ENCODE assay signal across 8 cellular contexts in genomic region chr6:73520688-73521350, GRCh38. TPM values are rescaled to one million over a fixed set of nuclear protein-coding genes. Genes with fewer than 3 reads are reported as not detected.
A peak's percentile ranks its signal among the peaks of the same experiment; 100 is the strongest.
DNase-seq lines count a peak whose midpoint lies in the region; ATAC-seq, FAIRE-seq and TF ChIP-seq lines count a peak whose summit lies in the region.

Gene EEF1A1, minus strand, starts transcription at chr6:73521032. Its CDS starts 1,006 bp downstream, at chr6:73520026.

- peak within 1 kb of the TSS; percentile 82 for H2AFZ ChIP-seq in mammary epithelial cell (ENCODE audit: low read depth, low read length)

- CTCF ChIA-PET in A673 (lab: Charles Lee): interaction anchor here (0.6 kb wide), 1 partner anchor 609 kb away, joined by 6 read pairs; no protein-coding TSS in a partner anchor
- CTCF ChIA-PET in mammary epithelial cell (lab: Charles Lee; ENCODE audit: low non-redundant PET): interaction anchor here (0.6 to 1.0 kb wide), 2 partner anchors 132 to 333 kb away, joined by 4 read pairs; no protein-coding TSS in a partner anchor

- ATAC-seq in GM18868 (IDR thresholded peaks at IDR 0.05; ENCODE audit: unreplicated experiment) (peak; percentile 69), HG03108 (IDR thresholded peaks at IDR 0.05; ENCODE audit: unreplicated experiment) (peak; percentile 50)

- H3K27me3 ChIP-seq in A673 (replicated peaks; ENCODE audit: insufficient read depth, low read depth, low read length, poor library complexity) (no peaks in the 10 kb centered on the region), WERI-Rb-1 (ENCODE audit: insufficient read depth, low read depth, severe bottlenecking) (no peaks in the 10 kb centered on the region), mammary epithelial cell (ENCODE audit: insufficient read depth, low read length) (no peaks in the 10 kb centered on the region), iPS-20b (ENCODE audit: insufficient read depth, low read length) (no peaks in the 10 kb centered on the region), small intestine (ENCODE audit: control insufficient read depth in 2 of 2, insufficient read depth in 2 of 2, low read length in 2 of 2) (no peaks in the 10 kb centered on the region)

- peaks cover 53% of the 10 kb centered on the region for H3K79me2 ChIP-seq in mammary epithelial cell (ENCODE audit: insufficient read depth, low read length)

- peak within 1 kb of the TSS; percentile 92 for H3K4me2 ChIP-seq in mammary epithelial cell (ENCODE audit: insufficient read depth, low read depth, low read length)

- no TSS peak for BruUV-seq in A673 (replicated peaks; lab: Mats Ljungman, UMichigan)
- no TSS peak for BruUV-seq in mammary epithelial cell (replicated peaks; lab: Mats Ljungman, UMichigan)

- H3K9me3 ChIP-seq in A673 (ENCODE audit: low read depth, low read length, poor library complexity, severe bottlenecking) (no peaks in the 10 kb centered on the region), WERI-Rb-1 (ENCODE audit: severe bottlenecking) (no peaks in the 10 kb centered on the region), mammary epithelial cell (replicated peaks; ENCODE audit: insufficient read depth, low read length) (no peaks in the 10 kb centered on the region), iPS-20b (ENCODE audit: insufficient read depth, low read depth, low read length) (no peaks in the 10 kb centered on the region), small intestine (ENCODE audit: control insufficient read depth, low read depth) (no peaks in the 10 kb centered on the region)

- intact Hi-C loops in A673 (cut with micrococcal nuclease; ENCODE audit: unreplicated experiment): loop anchor here (2.0 to 5.0 kb wide), 2 partner anchors 60 to 131 kb away; partner anchors contain the start of gene SLC17A5
- intact Hi-C loops in mammary epithelial cell (cut with micrococcal nuclease): loop anchor here (1.0 to 5.0 kb wide), 4 partner anchors 59 to 1686 kb away; partner anchors contain the start of genes COL12A1 and SLC17A5

- H4K20me1 ChIP-seq in mammary epithelial cell (ENCODE audit: insufficient read depth, low read length): peaks cover 17% of the 10 kb centered on the region

- in situ Hi-C loops in mammary epithelial cell (cut with MboI; ENCODE audit: low sequenced_read_pairs in 2 of 2): loop anchor here (5.0 to 25.0 kb wide), 2 partner anchors 61 to 91 kb away; no protein-coding TSS in a partner anchor

- H3K27ac ChIP-seq in A673 (ENCODE audit: low read depth, low read length, poor library complexity, severe bottlenecking): peak within 1 kb of the TSS; percentile 100
- peak within 1 kb of the TSS; percentile 98 for H3K27ac ChIP-seq in WERI-Rb-1
- H3K27ac ChIP-seq in mammary epithelial cell (ENCODE audit: insufficient read depth, low read depth, low read length): peak within 1 kb of the TSS; percentile 98
- peak within 1 kb of the TSS; percentile 98 for H3K27ac ChIP-seq in iPS-20b (ENCODE audit: low read length)
- peak within 1 kb of the TSS; percentile 98 to 100 for H3K27ac ChIP-seq in small intestine (ENCODE audit: low read depth in 1 of 2, low read length in 1 of 2)

- H3K9ac ChIP-seq in mammary epithelial cell (ENCODE audit: insufficient read depth, low read length) (peak within 1 kb of the TSS; percentile 99), iPS-20b (ENCODE audit: low read depth, low read length) (peak within 1 kb of the TSS; percentile 100)

- H3K4me1 ChIP-seq in A673 (ENCODE audit: insufficient read depth, low read length, poor library complexity, severe bottlenecking) (peaks cover 20% of the 10 kb centered on the region), mammary epithelial cell (ENCODE audit: insufficient read depth, low read length) (peaks cover 19% of the 10 kb centered on the region), iPS-20b (ENCODE audit: insufficient read depth, low read length) (peaks cover 10% of the 10 kb centered on the region; the same call in 1 of the 2 replicates), small intestine (ENCODE audit: control insufficient read depth in 2 of 2, insufficient read depth in 1 of 2, low read depth in 1 of 2, low read length in 1 of 2) (no peaks in the 10 kb centered on the region)

- H3K36me3 ChIP-seq in A673 (ENCODE audit: insufficient read depth, low read length, poor library complexity, severe bottlenecking) (peaks cover 48% of the 10 kb centered on the region), WERI-Rb-1 (peaks cover 49% of the 10 kb centered on the region), mammary epithelial cell (ENCODE audit: insufficient read depth, low read length) (peaks cover 27% of the 10 kb centered on the region), iPS-20b (ENCODE audit: insufficient read depth, low read depth, low read length) (peaks cover 49% of the 10 kb centered on the region), small intestine (ENCODE audit: control insufficient read depth in 2 of 2, insufficient read depth in 2 of 2, low read length in 2 of 2) (peaks cover 2 to 9% of the 10 kb centered on the region in 2 donors)

- FAIRE-seq in small intestine (lab: Jason Lieb, UNC): no peak

- DNase-seq in A673 (ENCODE audit: low spot score) (peak; percentile 100), NCI-H2196 treated with DMSO at 0.1 percent for 48 hours (lab: John Stamatoyannopoulos, UW; ENCODE audit: unreplicated experiment) (peak; percentile 97), WERI-Rb-1 (peak; percentile 99), mammary epithelial cell (peak; percentile 100), small intestine (no peak)

- no peak for TF ChIP-seq CTCF in A673 (conservative IDR thresholded peaks at IDR 0.05; ENCODE audit: low read depth, low read length)
- no peak for TF ChIP-seq CTCF in WERI-Rb-1 (IDR thresholded peaks at IDR 0.05; ENCODE audit: low read depth, low read length)
- TF ChIP-seq CTCF in mammary epithelial cell (conservative IDR thresholded peaks at IDR 0.05 in 1 of 2, IDR thresholded peaks at IDR 0.05 in 1 of 2; ENCODE audit: extremely low read depth in 1 of 2, insufficient read depth in 1 of 2, low read depth in 1 of 2, low read length in 2 of 2): peak in 1 of 2 donors; percentile 7

- dilution Hi-C loops in mammary epithelial cell (cut with HindIII; ENCODE audit: low sequenced_read_pairs): no loop called here

- H3K4me3 ChIP-seq in A673 (ENCODE audit: low read depth, low read length, poor library complexity, severe bottlenecking) (peak within 1 kb of the TSS; percentile 92), WERI-Rb-1 (ENCODE audit: low read depth, low read length) (peak within 1 kb of the TSS; percentile 86), mammary epithelial cell (replicated peaks in 1 of 3; ENCODE audit: insufficient read depth in 1 of 3, low read depth in 2 of 3, low read length in 3 of 3) (peak within 1 kb of the TSS; percentile 67 to 93 (median 79)), iPS-20b (ENCODE audit: low read length) (peak within 1 kb of the TSS; percentile 96), small intestine (ENCODE audit: low read depth in 1 of 2, low read length in 2 of 2) (peak within 1 kb of the TSS; percentile 94 to 99)

- WGBS in mammary epithelial cell (ENCODE audit: low coverage, missing lambda C conversion rate): 0% methylated on average over 6 of the region's 53 CpGs
- WGBS in small intestine, 3 donors: 0 to 1% (median 0%) methylated on average over 53 of the region's 53 CpGs

- POLR2A ChIA-PET in A673 (lab: Charles Lee; ENCODE audit: low non-redundant PET): interaction anchor here (0.6 to 1.1 kb wide), 6 partner anchors 40 to 343 kb away, joined by 3 to 4 read pairs (median 3); partner anchors contain the start of gene MTO1

RNA-seq across cellular contexts. Expression of gene EEF1A1, which starts in this region (rescaled TPM):
- 9,320 and 9,713 TPM in 2 replicates for total RNA-seq in A673 (2021)
- total RNA-seq in mammary epithelial cell: over 10,000 TPM in 1 of 2 donors, 1,000 to 10,000 TPM in 1; 7,332 to 17,769 TPM
- polyA plus RNA-seq in mammary epithelial cell: 9,911 TPM
- 7,532 TPM for polyA minus RNA-seq in mammary epithelial cell
- polyA plus RNA-seq in small intestine: over 10,000 TPM in 1 of 3 donors, 1,000 to 10,000 TPM in 2; 6,538 to 12,313 (median 9,900) TPM
